In the genomic region with DNA sequence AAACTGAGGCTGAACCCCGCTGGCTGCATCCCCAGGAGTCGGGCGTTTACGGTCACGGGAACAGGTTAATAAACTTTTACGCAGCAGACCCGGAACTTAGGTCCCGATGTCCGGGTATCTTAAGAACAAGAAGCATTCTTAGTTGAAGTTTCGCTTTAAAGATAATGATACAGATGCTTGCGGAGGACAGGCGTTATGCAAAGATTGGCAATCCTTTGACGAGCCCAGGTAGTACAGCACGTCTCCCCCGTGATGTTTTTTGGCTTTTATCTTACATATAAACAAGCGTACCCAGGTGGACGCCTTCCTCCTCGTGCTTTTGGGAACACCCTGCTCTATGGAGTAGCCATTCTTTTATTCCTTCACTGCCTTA, we compare ENCODE assay signal across 8 cellular contexts. TPM values are rescaled to one million over a fixed set of nuclear protein-coding genes. Genes with fewer than 3 reads are reported as not detected.
DNase-seq lines count a peak whose midpoint lies in the region; ATAC-seq and TF ChIP-seq lines count a peak whose summit lies in the region.

No MANE protein-coding gene starts in this region.

- DNase-seq in left ventricle myocardium inferior, result no peak
- DNase-seq in cardiac septum (ENCODE audit: low spot score), result no peak
- no peak for DNase-seq in body of pancreas
- no peak for DNase-seq in lung (ENCODE audit: low spot score)
- no peak for DNase-seq in uterus
- no peak for DNase-seq in KG1 (lab: John Stamatoyannopoulos, UW)
- no peak for DNase-seq in NCI-H1436 (lab: John Stamatoyannopoulos, UW)

- H3K9me3 ChIP-seq in left ventricle myocardium inferior (replicated peaks) (peaks cover 20% of the 10 kb centered on the region), body of pancreas (no peaks in the 10 kb centered on the region), lung (ENCODE audit: control insufficient read depth in 2 of 2, insufficient read depth in 1 of 2, low read length in 1 of 2) (no peaks in the 10 kb centered on the region), uterus (peaks cover 0 to 2% of the 10 kb centered on the region in 2 donors)

- 49 to 64% methylated on average over 18 of the region's 18 CpGs for WGBS in body of pancreas, 2 donors
- 68 to 77% methylated on average over 18 of the region's 18 CpGs for WGBS in lung, 2 donors

- H3K27me3 ChIP-seq in left ventricle myocardium inferior (ENCODE audit: low read depth) (no peaks in the 10 kb centered on the region), body of pancreas (no peaks in the 10 kb centered on the region), lung (ENCODE audit: control insufficient read depth, insufficient read depth) (no peaks in the 10 kb centered on the region), uterus (no peaks in the 10 kb centered on the region)

- H3K4me3 ChIP-seq in left ventricle myocardium inferior (peak overlapping the region; percentile 88), body of pancreas (peak overlapping the region; percentile 33 to 50), lung (peak overlapping the region; percentile 53), uterus (peak overlapping the region; percentile 70 to 100)

- H3K36me3 ChIP-seq in left ventricle myocardium inferior (peaks cover 7% of the 10 kb centered on the region), body of pancreas (replicated peaks in 1 of 2; ENCODE audit: insufficient read depth in 1 of 2, low read depth in 2 of 2) (no peaks in the 10 kb centered on the region), lung (ENCODE audit: control insufficient read depth in 2 of 2, insufficient read depth in 2 of 2, low read length in 2 of 2) (peaks cover 0 to under 1% of the 10 kb centered on the region in 2 donors), uterus (no peaks in the 10 kb centered on the region)

- peak overlapping the region; percentile 95 for H3K27ac ChIP-seq in left ventricle myocardium inferior (replicated peaks)
- peak overlapping the region; percentile 76 to 97 (median 94) for H3K27ac ChIP-seq in body of pancreas
- peak overlapping the region; percentile 94 to 95 for H3K27ac ChIP-seq in lung (ENCODE audit: low read depth in 1 of 2, low read length in 1 of 2)
- peak overlapping the region; percentile 90 to 92 for H3K27ac ChIP-seq in uterus

- peaks cover 50% of the 10 kb centered on the region for H3K4me1 ChIP-seq in left ventricle myocardium inferior
- H3K4me1 ChIP-seq in body of pancreas, result peaks cover 45% of the 10 kb centered on the region
- peaks cover 6 to 26% of the 10 kb centered on the region in 2 donors for H3K4me1 ChIP-seq in lung (ENCODE audit: control insufficient read depth in 2 of 2, insufficient read depth in 2 of 2, low read length in 2 of 2)
- H3K4me1 ChIP-seq in uterus, result peaks cover 0 to 6% of the 10 kb centered on the region in 2 donors

- intact Hi-C loops in left ventricle myocardium inferior (cut with micrococcal nuclease), result no loop called here
- intact Hi-C loops in cardiac septum (cut with DNase I), result loop anchor here (2.0 kb wide), 1 partner anchor 48 kb away; no protein-coding TSS in a partner anchor
- intact Hi-C loops in body of pancreas (cut with DNase I), result no loop called here
- intact Hi-C loops in uterus (cut with DNase I; ENCODE audit: low total_unique reads), result no loop called here

- TF ChIP-seq CTCF in left ventricle myocardium inferior (IDR thresholded peaks at IDR 0.05; ENCODE audit: borderline replicate concordance), result no peak
- no peak for TF ChIP-seq CTCF in body of pancreas (IDR thresholded peaks at IDR 0.05)
- TF ChIP-seq CTCF in lung (IDR thresholded peaks at IDR 0.05; ENCODE audit: control extremely low read depth, extremely low read depth), result no peak
- TF ChIP-seq CTCF in uterus (IDR thresholded peaks at IDR 0.05), result no peak

- ATAC-seq in body of pancreas (no peak), lung (ENCODE audit: insufficient read depth, low FRiP score) (no peak), GM21825 (IDR thresholded peaks at IDR 0.05; ENCODE audit: unreplicated experiment) (no peak)

- no peak for TF ChIP-seq POLR2A in body of pancreas (IDR thresholded peaks at IDR 0.05)
- TF ChIP-seq POLR2A in uterus (IDR thresholded peaks at IDR 0.05), result no peak

RNA-seq across cellular contexts. Expression of gene TOLLIP, which starts 0.9 kb away (rescaled TPM):
- total RNA-seq in left ventricle myocardium inferior (51.9 TPM), cardiac septum (46.9 TPM), body of pancreas (10 to 100 TPM; 51.1 to 63.9 TPM), lung (10 to 100 TPM; 26.9 to 79.4 TPM), uterus (10 to 100 TPM in 3 of 4 donors, 1 to 10 TPM in 1; 5.9 to 86.8 (median 36.2) TPM)
- 10 to 100 TPM; 39.2 to 47.7 TPM for polyA plus RNA-seq in lung
